ENCODE assay signal across 24 cellular contexts in the genomic region with DNA sequence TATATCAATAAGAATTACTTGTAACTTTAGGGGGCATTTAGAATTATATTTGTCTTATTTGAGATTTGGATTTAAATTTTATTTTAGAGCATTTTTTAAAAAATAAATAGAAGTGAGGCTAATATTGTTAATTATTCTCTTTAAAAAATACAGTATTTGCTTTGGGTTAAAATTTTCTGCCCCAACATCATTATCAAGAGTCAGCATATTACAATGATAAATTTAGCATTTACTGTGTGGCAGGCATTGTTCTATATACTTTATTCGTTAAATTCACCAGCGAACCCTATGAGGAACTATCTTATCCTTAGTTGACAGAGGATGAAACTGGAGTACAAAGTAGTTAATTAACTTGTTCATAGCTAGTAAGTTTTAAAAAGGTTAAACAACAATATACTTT.
"Had no signal": no experiment of that assay in that cellular context is flagged by ENCODE, and none has a peak within 500 bp of the region (broad histone marks: within the 10 kb centered on the region; RNA-seq: fewer than 3 reads in every experiment).

No MANE protein-coding gene starts in this region.

- FAIRE-seq: endothelial cell of umbilical vein had no signal

- DNase-seq: activated B cell treated with CpG ODN at 0.5 μM for 24 hours; activated CD4-positive, alpha-beta T cell treated with anti-CD3 and anti-CD28 coated beads for 36 hours; activated CD4-positive, alpha-beta T cell treated with anti-CD3 and anti-CD28 coated beads, Interleukin-2, amount 50 U/mL, for 4 hours; activated CD8-positive, alpha-beta memory T cell treated with anti-CD3 and anti-CD28 coated beads, Interleukin-2, amount 50 U/mL, for 48 hours; activated naive CD4-positive, alpha-beta T cell; activated T-cell treated with anti-CD3 and anti-CD28 coated beads, Interleukin-2, amount 50 U/mL, for 4 hours; colonic mucosa; dorsolateral prefrontal cortex; effector memory CD8-positive, alpha-beta T cell; gastrocnemius medialis; hippocampal formation; left ventricle myocardium superior; ovary; stimulated activated CD4-positive, alpha-beta T cell treated with anti-CD3 and anti-CD28 coated beads, Interleukin-12 subunit alpha, Interleukin-12 subunit beta, amount 100 ng/mL, for 4 hours; substantia nigra; T-helper 9 cell; thyroid gland; upper lobe of right lung had no signal

- H3K27me3 ChIP-seq: adrenal gland, ascending aorta, colonic mucosa, dorsolateral prefrontal cortex, esophagus muscularis mucosa, gastrocnemius medialis, ovary, right atrium auricular region, thyroid gland, upper lobe of right lung had no signal

- H3K27ac ChIP-seq: adrenal gland, ascending aorta, colonic mucosa, dorsolateral prefrontal cortex, esophagus muscularis mucosa, ovary, prostate gland, right atrium auricular region, thyroid gland, upper lobe of right lung had no signal

- H3K4me3 ChIP-seq: adrenal gland, ascending aorta, colonic mucosa, dorsolateral prefrontal cortex, esophagus muscularis mucosa, gastrocnemius medialis, ovary, prostate gland, right atrium auricular region, thyroid gland, upper lobe of right lung had no signal

- ATAC-seq: activated T-cell treated with anti-CD3 and anti-CD28 coated beads, Interleukin-2, amount 50 U/mL, for 4 hours; effector memory CD8-positive, alpha-beta T cell; left ventricle myocardium superior; upper lobe of right lung had no signal

- H3K4me1 ChIP-seq: ascending aorta, colonic mucosa, prostate gland had no signal

- H3K36me3 ChIP-seq: adrenal gland, colonic mucosa, gastrocnemius medialis, ovary, prostate gland, right atrium auricular region, thyroid gland, upper lobe of right lung had no signal

- H3K9me3 ChIP-seq: adrenal gland, ascending aorta, colonic mucosa, esophagus muscularis mucosa, gastrocnemius medialis, ovary, prostate gland, right atrium auricular region, thyroid gland, upper lobe of right lung had no signal
